Comparison of ENCODE assay signal across 7 cellular contexts in genomic region chr10:87437450-87437849, GRCh38.
DNase-seq lines count a peak whose midpoint lies in the region; FAIRE-seq and TF ChIP-seq lines count a peak whose summit lies in the region.
"Not testable (repeated sequence)": the region's sequence is repeated elsewhere in the genome, so short reads cannot be mapped to it uniquely, and the experiment has no call there.

No MANE protein-coding gene starts in this region.

- H3F3A ChIP-seq in PC-9 (ENCODE audit: insufficient read depth, low read depth), result not testable (repeated sequence)

- peak; percentile 100 for FAIRE-seq in H54 (lab: Jason Lieb, UNC)

- H3K4me1 ChIP-seq in PC-9 (replicated peaks; ENCODE audit: insufficient read depth), result not testable (repeated sequence)

- H3K4me2 ChIP-seq in PC-9, result 0 out of 2 replicates have a peak overlapping the region, but pooled peaks have one; percentile 23

- CTCF ChIA-PET in PC-9 (lab: Charles Lee), result not testable (repeated sequence)

- not testable (repeated sequence) for H3K4me3 ChIP-seq in PC-9; choroid plexus epithelial cell (ENCODE audit: low read depth, low read length)

- DNase-seq in Ammon's horn (ENCODE audit: low spot score) (peak; percentile 4), PC-9 (peak in 1 of 2 experiments; percentile 66), amniotic epithelial cell (ENCODE audit: low read depth) (peak; percentile 32), choroid plexus epithelial cell (ENCODE audit: low read depth) (peak; percentile 53), fibroblast of peridontal ligament (ENCODE audit: extremely low read depth) (peak; percentile 71), inferior parietal cortex (ENCODE audit: extremely low spot score) (peak; percentile 9)
- DNase-seq in H54 (ENCODE audit: insufficient read length, low spot score), result not testable (repeated sequence)

- H3K27me3 ChIP-seq in PC-9 (ENCODE audit: insufficient read depth, low read depth), result not testable (repeated sequence)

- intact Hi-C loops in PC-9 (cut with micrococcal nuclease; ENCODE audit: unreplicated experiment), result not testable (repeated sequence)

- not testable (repeated sequence) for H3K36me3 ChIP-seq in PC-9 (ENCODE audit: low read depth)

- not testable (repeated sequence) for H4K20me1 ChIP-seq in PC-9 (ENCODE audit: insufficient read depth)

- POLR2A ChIA-PET in PC-9 (lab: Charles Lee; ENCODE audit: unreplicated experiment), result not testable (repeated sequence)

- not testable (repeated sequence) for H3K9me2 ChIP-seq in PC-9 (ENCODE audit: insufficient read depth)

- TF ChIP-seq POLR2A in H54 (IDR thresholded peaks at IDR 0.05; ENCODE audit: low read depth, low read length), result not testable (repeated sequence)

- H3K79me2 ChIP-seq in PC-9 (ENCODE audit: low read depth), result not testable (repeated sequence)

- not testable (repeated sequence) for TF ChIP-seq CTCF in PC-9 (conservative IDR thresholded peaks at IDR 0.05); choroid plexus epithelial cell (conservative IDR thresholded peaks at IDR 0.05; ENCODE audit: low read depth, low read length)

- not testable (repeated sequence) for H3K9me3 ChIP-seq in PC-9 (ENCODE audit: insufficient read depth, low read depth)

- H2AFZ ChIP-seq in PC-9, result not testable (repeated sequence)

- peak overlapping the region; percentile 55 for H3K27ac ChIP-seq in PC-9

- BruUV-seq in PC-9 (replicated peaks; lab: Mats Ljungman, UMichigan), result not testable (repeated sequence)
